ENCODE assay signal across 11 cellular contexts in genomic region chr7:148623586-148624282, GRCh38. TPM values are rescaled to one million over a fixed set of nuclear protein-coding genes. Genes with fewer than 3 reads are reported as not detected.
DNase-seq lines count a peak whose midpoint lies in the region; ATAC-seq and TF ChIP-seq lines count a peak whose summit lies in the region.
"Had no signal": no experiment of that assay in that cellular context is flagged by ENCODE, and none has a peak within 500 bp of the region (broad histone marks: within the 10 kb centered on the region; RNA-seq: fewer than 3 reads in every experiment).

No MANE protein-coding gene starts in this region.

- no peak overlapping the region for H3K27ac Mint-ChIP-seq in endodermal cell
- H3K27ac Mint-ChIP-seq: nephron had no signal

- no peak overlapping the region for H3K4me3 Mint-ChIP-seq in endodermal cell

- ATAC-seq in HG03439 (IDR thresholded peaks at IDR 0.05; ENCODE audit: unreplicated experiment) (no peak), GM21717 (IDR thresholded peaks at IDR 0.05; ENCODE audit: unreplicated experiment) (no peak)

- H3K9me3 ChIP-seq in endodermal cell (ENCODE audit: control insufficient read depth, low read length), result no peaks in the 10 kb centered on the region

- peak overlapping the region; percentile 57 for H3K27ac ChIP-seq in endodermal cell (ENCODE audit: low read depth, low read length)

- H3K4me1 Mint-ChIP-seq in endodermal cell, result peaks cover 3% of the 10 kb centered on the region

- no peak overlapping the region for H3K9ac ChIP-seq in endodermal cell (ENCODE audit: extremely low read depth, low read length, poor library complexity, severe bottlenecking)

- no peaks in the 10 kb centered on the region for H3K36me3 ChIP-seq in endodermal cell (ENCODE audit: control insufficient read depth, insufficient read depth, low read length)

- H3K27me3 ChIP-seq in endodermal cell (ENCODE audit: control insufficient read depth, insufficient read depth, low read length, poor library complexity, severe bottlenecking), result no peaks in the 10 kb centered on the region

- DNase-seq in GM04504 (ENCODE audit: low read depth) (peak; percentile 32), NCI-H446 treated with DMSO at 0.1 percent for 48 hours (lab: John Stamatoyannopoulos, UW) (peak; percentile 27), endodermal cell (no peak), retina (peak; percentile 12), NCI-H526 treated with DMSO at 0.1 percent for 48 hours (lab: John Stamatoyannopoulos, UW) (no peak), activated T-cell treated with anti-CD3 and anti-CD28 coated beads for 4 hours (no peak)
- DNase-seq: stimulated activated CD4-positive, alpha-beta T cell treated with anti-CD3 and anti-CD28 coated beads, Interleukin-2, amount 100 ng/mL, for 48 hours; T1000 had no signal

- H3K36me3 Mint-ChIP-seq in endodermal cell (ENCODE audit: low read depth), result no peaks in the 10 kb centered on the region

- 71 to 88% methylated on average over 5 to 10 of the region's 10 CpGs for WGBS in endodermal cell (ENCODE audit: insufficient coverage in 1 of 2, insufficient read length in 1 of 2), 2 experiments

- TF ChIP-seq CTCF in endodermal cell (conservative IDR thresholded peaks at IDR 0.05), result no peak

- H3K4me1 ChIP-seq in endodermal cell (ENCODE audit: control insufficient read depth, insufficient read depth, low read length), result no peaks in the 10 kb centered on the region

- H3K27me3 Mint-ChIP-seq in endodermal cell (ENCODE audit: insufficient read depth), result no peaks in the 10 kb centered on the region

- no peak overlapping the region for H3K4me3 ChIP-seq in endodermal cell (ENCODE audit: low read length)

- no peaks in the 10 kb centered on the region for H3K9me3 Mint-ChIP-seq in endodermal cell
- H3K9me3 Mint-ChIP-seq: nephron had no signal

RNA-seq across cellular contexts. Expression of gene C7orf33, which starts 33.2 kb away (rescaled TPM):
- not detected for total RNA-seq in endodermal cell
- polyA plus RNA-seq in endodermal cell (2013, experiment 1 of 2), result not detected
- not detected for polyA plus RNA-seq in endodermal cell (2013, experiment 2 of 2)

Comparison
In these comparisons a context has a peak if more than half of its experiments do, and no peak if none do; other contexts are left out.
1. DNase-seq: peak in GM04504 (single experiment), NCI-H446 treated with DMSO at 0.1 percent for 48 hours (single experiment) and retina (single experiment); none in endodermal cell (single experiment), NCI-H526 treated with DMSO at 0.1 percent for 48 hours (single experiment) and activated T-cell treated with anti-CD3 and anti-CD28 coated beads for 4 hours (single experiment).